22 cellular contexts compared by ENCODE assay signal in the genomic region with DNA sequence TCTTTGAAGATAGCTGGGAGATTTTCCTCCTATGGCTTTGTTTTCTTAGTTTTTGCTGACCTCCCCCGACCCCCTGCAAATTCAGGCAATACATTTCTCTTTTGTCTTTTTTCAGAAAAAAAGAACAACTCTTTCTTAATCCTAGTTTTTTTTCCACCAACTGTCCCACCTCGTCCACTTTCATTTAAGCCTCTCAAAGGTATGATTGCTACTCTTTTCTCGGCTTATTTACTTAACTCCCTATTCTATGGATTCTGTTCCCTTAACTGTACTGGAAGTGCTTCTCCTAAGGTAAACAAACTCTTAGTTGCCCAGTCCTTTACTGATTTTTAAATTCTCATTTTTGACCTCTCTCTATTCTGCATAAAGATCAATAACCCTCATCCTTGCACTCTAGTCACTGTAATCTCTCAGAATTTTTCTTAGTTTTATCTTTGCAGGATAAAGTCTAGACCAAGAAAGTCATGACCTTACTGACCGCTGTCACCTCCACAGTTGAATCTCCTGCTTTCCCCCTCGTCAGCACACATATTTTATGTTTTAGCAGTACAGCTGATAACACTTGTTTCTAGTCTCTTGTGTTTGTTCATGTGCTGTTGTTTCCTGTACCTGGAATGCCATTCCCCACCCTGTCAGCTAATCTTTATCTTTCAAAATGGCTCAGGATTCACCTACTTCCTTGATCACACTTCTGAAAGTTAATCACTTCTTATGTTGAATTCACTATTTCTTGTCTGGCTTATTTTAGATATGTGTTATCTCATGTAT. TPM values are rescaled to one million over a fixed set of nuclear protein-coding genes. Genes with fewer than 3 reads are reported as not detected.
DNase-seq lines count a peak whose midpoint lies in the region; ATAC-seq and TF ChIP-seq lines count a peak whose summit lies in the region.
"Had no signal": no experiment of that assay in that cellular context is flagged by ENCODE, and none has a peak within 500 bp of the region (broad histone marks: within the 10 kb centered on the region; RNA-seq: fewer than 3 reads in every experiment).

No MANE protein-coding gene starts in this region.

- H3K27ac ChIP-seq in parathyroid adenoma (peak overlapping the region; percentile 36), upper lobe of right lung (no peak overlapping the region)
- H3K27ac ChIP-seq: BLaER1, KMS-11, RWPE1, SJCRH30 had no signal

- no peaks in the 10 kb centered on the region for H3K27me3 Mint-ChIP-seq in activated CD4-positive, alpha-beta memory T cell treated with anti-CD3 and anti-CD28 coated beads for 36 hours
- H3K27me3 Mint-ChIP-seq: CD8-positive, alpha-beta memory T cell had no signal

- H3K9me3 Mint-ChIP-seq in activated CD4-positive, alpha-beta memory T cell treated with anti-CD3 and anti-CD28 coated beads for 36 hours, result no peaks in the 10 kb centered on the region
- H3K9me3 Mint-ChIP-seq: CD8-positive, alpha-beta memory T cell had no signal

- peak; percentile 67 for ATAC-seq in left colon
- ATAC-seq in upper lobe of right lung, result no peak
- no peak for ATAC-seq in stimulated activated naive CD8-positive, alpha-beta T cell treated with anti-CD3 and anti-CD28 coated beads, Interleukin-15, Interleukin-2, amounts not matched to agents 100 U/mL and 50 U/mL, for 24 hours
- ATAC-seq: HCT116 had no signal

- no peak overlapping the region for H3K4me3 Mint-ChIP-seq in activated CD4-positive, alpha-beta memory T cell treated with anti-CD3 and anti-CD28 coated beads for 36 hours
- H3K4me3 Mint-ChIP-seq: CD8-positive, alpha-beta memory T cell had no signal

- no peak overlapping the region for H3K27ac Mint-ChIP-seq in activated CD4-positive, alpha-beta memory T cell treated with anti-CD3 and anti-CD28 coated beads for 36 hours
- H3K27ac Mint-ChIP-seq: CD8-positive, alpha-beta memory T cell had no signal

- TF ChIP-seq CTCF in parathyroid adenoma (IDR thresholded peaks at IDR 0.05) (no peak), upper lobe of right lung (IDR thresholded peaks at IDR 0.05) (no peak)

- no peaks in the 10 kb centered on the region for H3K36me3 ChIP-seq in parathyroid adenoma (ENCODE audit: control insufficient read depth, insufficient read depth, low read length)
- no peaks in the 10 kb centered on the region for H3K36me3 ChIP-seq in upper lobe of right lung
- H3K36me3 ChIP-seq: BLaER1, SJCRH30 had no signal

- CTCF ChIA-PET in activated CD4-positive, alpha-beta memory T cell treated with anti-CD3 and anti-CD28 coated beads for 36 hours (lab: Charles Lee), result no interaction called here

- peaks cover 8% of the 10 kb centered on the region for H3K79me2 ChIP-seq in parathyroid adenoma

- H3K4me1 Mint-ChIP-seq in activated CD4-positive, alpha-beta memory T cell treated with anti-CD3 and anti-CD28 coated beads for 36 hours (ENCODE audit: low read depth), result peaks cover 13% of the 10 kb centered on the region

- H3K4me3 ChIP-seq in parathyroid adenoma (ENCODE audit: low read depth, low read length), result no peak overlapping the region
- H3K4me3 ChIP-seq in upper lobe of right lung, result no peak overlapping the region
- H3K4me3 ChIP-seq: BLaER1, SJCRH30 had no signal

- peak overlapping the region; percentile 0 for H3K4me2 ChIP-seq in parathyroid adenoma (ENCODE audit: low read length)
- H3K4me2 ChIP-seq: BLaER1, KMS-11 had no signal

- POLR2A ChIA-PET in activated CD4-positive, alpha-beta memory T cell treated with anti-CD3 and anti-CD28 coated beads for 36 hours (lab: Charles Lee), result no interaction called here

- H3K36me3 Mint-ChIP-seq in activated CD4-positive, alpha-beta memory T cell treated with anti-CD3 and anti-CD28 coated beads for 36 hours, result no peaks in the 10 kb centered on the region

- no peak overlapping the region for H3K9ac ChIP-seq in parathyroid adenoma
- H3K9ac ChIP-seq: BLaER1, KMS-11 had no signal

- intact Hi-C loops in left colon (cut with DNase I, micrococcal nuclease), result no loop called here
- intact Hi-C loops in activated CD4-positive, alpha-beta memory T cell treated with anti-CD3 and anti-CD28 coated beads for 36 hours (cut with micrococcal nuclease), result loop anchor here (10.0 kb wide), 1 partner anchor 156 kb away; no protein-coding TSS in a partner anchor
- intact Hi-C loops in upper lobe of right lung (cut with DNase I), result no loop called here

- no peaks in the 10 kb centered on the region for H3K9me3 ChIP-seq in parathyroid adenoma (ENCODE audit: control insufficient read depth, low read length)
- no peaks in the 10 kb centered on the region for H3K9me3 ChIP-seq in upper lobe of right lung
- H3K9me3 ChIP-seq: BLaER1, SJCRH30 had no signal

- no peaks in the 10 kb centered on the region for H3K27me3 ChIP-seq in parathyroid adenoma (ENCODE audit: control insufficient read depth, insufficient read depth, low read length)
- no peaks in the 10 kb centered on the region for H3K27me3 ChIP-seq in upper lobe of right lung
- H3K27me3 ChIP-seq: BLaER1, SJCRH30 had no signal

- H3K4me1 ChIP-seq in parathyroid adenoma (peaks cover 11% of the 10 kb centered on the region), upper lobe of right lung (peaks cover 10% of the 10 kb centered on the region)
- H3K4me1 ChIP-seq: SJCRH30 had no signal

- H2AFZ ChIP-seq in parathyroid adenoma, result no peak overlapping the region

- peak; percentile 16 for DNase-seq in DMS53 (lab: John Stamatoyannopoulos, UW)
- no peak for DNase-seq in DMS53 treated with DMSO at 0.1 percent for 48 hours (lab: John Stamatoyannopoulos, UW; ENCODE audit: unreplicated experiment)
- DNase-seq in HuH-7 (ENCODE audit: low spot score), result peak; percentile 14
- DNase-seq in left colon, result no peak
- DNase-seq in activated CD4-positive, alpha-beta memory T cell treated with anti-CD3 and anti-CD28 coated beads for 36 hours, result no peak
- no peak for DNase-seq in upper lobe of right lung
- no peak for DNase-seq in stimulated activated naive CD8-positive, alpha-beta T cell treated with anti-CD3 and anti-CD28 coated beads, Interleukin-15, Interleukin-2, amounts not matched to agents 100 U/mL and 50 U/mL, for 24 hours
- DNase-seq: 8988T; CD8-positive, alpha-beta memory T cell; EL; NCI-H1105; NCI-H187; NCI-H2171 treated with DMSO at 0.1 percent for 48 hours; NCI-H510A treated with DMSO at 0.1 percent for 48 hours; NK-92 treated with Interleukin-12 subunit alpha and Interleukin-12 subunit beta, amount 100 ng/mL, for 24 hours; OCI-M1; SJCRH30 had no signal

RNA-seq across cellular contexts. Expression of gene TBCEL, which starts 14.9 kb away (rescaled TPM):
- total RNA-seq in left colon (10 to 100 TPM; 10.9 to 12.9 TPM), upper lobe of right lung (41.1 TPM)
- total RNA-seq in activated CD4-positive, alpha-beta memory T cell treated with anti-CD3 and anti-CD28 coated beads for 36 hours, result 1 to 10 TPM; 6.0 to 6.7 TPM

Comparison
In these comparisons a context has a peak if more than half of its experiments do, and no peak if none do; other contexts are left out.
1. DNase-seq: peak in DMS53 (single experiment) and HuH-7 (single experiment); none in DMS53 treated with DMSO at 0.1 percent for 48 hours (single experiment), left colon (0 of 2), activated CD4-positive, alpha-beta memory T cell treated with anti-CD3 and anti-CD28 coated beads for 36 hours (single experiment), upper lobe of right lung (single experiment) and stimulated activated naive CD8-positive, alpha-beta T cell treated with anti-CD3 and anti-CD28 coated beads, Interleukin-15, Interleukin-2, amounts not matched to agents 100 U/mL and 50 U/mL, for 24 hours (single experiment).